8 cellular contexts compared by ENCODE assay signal in genomic region chr17:19753661-19754463, GRCh38. TPM values are rescaled to one million over a fixed set of nuclear protein-coding genes. Genes with fewer than 3 reads are reported as not detected.
DNase-seq lines count a peak whose midpoint lies in the region; ATAC-seq and TF ChIP-seq lines count a peak whose summit lies in the region.

No MANE protein-coding gene starts in this region.

- peaks cover 21% of the 10 kb centered on the region for H3K27me3 Mint-ChIP-seq in CD8-positive, alpha-beta T cell (ENCODE audit: low read depth)

- H3K9ac ChIP-seq in SU-DHL-6 (ENCODE audit: low read length) (no peak overlapping the region), subcutaneous abdominal adipose tissue (ENCODE audit: low read length in 5 of 5) (no peak overlapping the region)

- POLR2A ChIA-PET in CD8-positive, alpha-beta T cell (lab: Charles Lee) = no interaction called here

- intact Hi-C loops in left cardiac atrium (cut with DNase I) (no loop called here), vagina (cut with DNase I) (no loop called here)
- intact Hi-C loops in CD8-positive, alpha-beta T cell (cut with DNase I, micrococcal nuclease) = no loop called here

- H3K79me2 ChIP-seq in SU-DHL-6 (ENCODE audit: insufficient read depth, low read length) = no peaks in the 10 kb centered on the region

- no peak for TF ChIP-seq POLR2A in vagina (IDR thresholded peaks at IDR 0.05)

- CTCF ChIA-PET in CD8-positive, alpha-beta T cell (lab: Charles Lee) = interaction anchor here (0.7 to 2.1 kb wide), 5 partner anchors 9 to 235 kb away, joined by 3 to 16 read pairs (median 3); no protein-coding TSS in a partner anchor

- H3K4me3 ChIP-seq in SU-DHL-6 (ENCODE audit: insufficient read depth, low read length, poor library complexity, severe bottlenecking) (no peak overlapping the region), subcutaneous abdominal adipose tissue (ENCODE audit: low read depth in 1 of 5, low read length in 5 of 5) (no peak overlapping the region), vagina (no peak overlapping the region)
- H3K4me3 ChIP-seq in CD8-positive, alpha-beta T cell (ENCODE audit: low read depth, low read length) = no peak overlapping the region

- peak; percentile 30 to 46 for ATAC-seq in left cardiac atrium
- ATAC-seq in CD8-positive, alpha-beta T cell = no peak

- no peak overlapping the region for H3K4me2 ChIP-seq in SU-DHL-6 (ENCODE audit: low read depth, low read length, poor library complexity, severe bottlenecking)

- no peaks in the 10 kb centered on the region for H3K9me2 ChIP-seq in SU-DHL-6 (replicated peaks; ENCODE audit: insufficient read depth, low read length)

- no peaks in the 10 kb centered on the region for H3K9me3 Mint-ChIP-seq in CD8-positive, alpha-beta T cell

- no peaks in the 10 kb centered on the region for H3F3A ChIP-seq in SU-DHL-6 (ENCODE audit: insufficient read depth)

- no peaks in the 10 kb centered on the region for H3K4me1 Mint-ChIP-seq in CD8-positive, alpha-beta T cell (ENCODE audit: low read depth)

- no peaks in the 10 kb centered on the region for H3K36me3 ChIP-seq in SU-DHL-6 (ENCODE audit: low read length)
- no peaks in the 10 kb centered on the region for H3K36me3 ChIP-seq in subcutaneous abdominal adipose tissue (ENCODE audit: control insufficient read depth in 5 of 5, insufficient read depth in 5 of 5, low read length in 5 of 5)
- H3K36me3 ChIP-seq in vagina = no peaks in the 10 kb centered on the region
- H3K36me3 ChIP-seq in CD8-positive, alpha-beta T cell (ENCODE audit: insufficient read depth, low read length) = no peaks in the 10 kb centered on the region

- TF ChIP-seq CTCF in SU-DHL-6 (IDR thresholded peaks at IDR 0.05; ENCODE audit: insufficient read depth, low read length, poor library complexity, severe bottlenecking) (peak; percentile 18), vagina (IDR thresholded peaks at IDR 0.05) (no peak)
- no peak for TF ChIP-seq CTCF in CD8-positive, alpha-beta T cell (IDR thresholded peaks at IDR 0.05)

- H3K27me3 ChIP-seq in SU-DHL-6 (ENCODE audit: low read length) (no peaks in the 10 kb centered on the region), subcutaneous abdominal adipose tissue (ENCODE audit: control insufficient read depth in 5 of 5, insufficient read depth in 4 of 5, low read length in 5 of 5) (peaks cover 0 to under 1% (median 0%) of the 10 kb centered on the region in 5 donors), vagina (no peaks in the 10 kb centered on the region)
- H3K27me3 ChIP-seq in CD8-positive, alpha-beta T cell (ENCODE audit: insufficient read depth, low read length) = no peaks in the 10 kb centered on the region

- H3K36me3 Mint-ChIP-seq in CD8-positive, alpha-beta T cell = no peaks in the 10 kb centered on the region

- H3K27ac Mint-ChIP-seq in CD8-positive, alpha-beta T cell = no peak overlapping the region

- DNase-seq in NCI-H1417 (lab: John Stamatoyannopoulos, UW) (peak in 2 of 3 experiments; percentile 1 to 32), NCI-H1417 treated with DMSO at 0.1 percent for 48 hours (lab: John Stamatoyannopoulos, UW) (no peak), left cardiac atrium (no peak), vagina (ENCODE audit: extremely low spot score in 2 of 2) (no peak), cortex of kidney (lab: John Stamatoyannopoulos, UW) (no peak)
- DNase-seq in CD8-positive, alpha-beta T cell = no peak

- H4K20me1 ChIP-seq in SU-DHL-6 (ENCODE audit: low read depth, low read length) = no peaks in the 10 kb centered on the region

- H2AFZ ChIP-seq in SU-DHL-6 (ENCODE audit: low read depth, low read length, severe bottlenecking) = no peak overlapping the region

- H3K4me1 ChIP-seq in subcutaneous abdominal adipose tissue (ENCODE audit: control insufficient read depth in 5 of 5, insufficient read depth in 5 of 5, low read length in 5 of 5) = peaks cover 1 to 19% (median 14%) of the 10 kb centered on the region in 5 donors
- H3K4me1 ChIP-seq in vagina = peaks cover 30% of the 10 kb centered on the region
- H3K4me1 ChIP-seq in CD8-positive, alpha-beta T cell (ENCODE audit: insufficient read depth, low read length) = no peaks in the 10 kb centered on the region

- H3K27ac ChIP-seq in SU-DHL-6 (ENCODE audit: low read depth, low read length) (no peak overlapping the region), subcutaneous abdominal adipose tissue (ENCODE audit: low read depth, low read length) (peak overlapping the region; percentile 80), vagina (no peak overlapping the region)
- H3K27ac ChIP-seq in CD8-positive, alpha-beta T cell (ENCODE audit: low read depth, low read length) = no peak overlapping the region

- H3K9me3 ChIP-seq in SU-DHL-6 (ENCODE audit: insufficient read depth, low read length) (no peaks in the 10 kb centered on the region), subcutaneous abdominal adipose tissue (ENCODE audit: control insufficient read depth in 5 of 5, low read length in 5 of 5) (no peaks in the 10 kb centered on the region), vagina (no peaks in the 10 kb centered on the region)
- no peaks in the 10 kb centered on the region for H3K9me3 ChIP-seq in CD8-positive, alpha-beta T cell (ENCODE audit: low read length)

- H3K4me3 Mint-ChIP-seq in CD8-positive, alpha-beta T cell = no peak overlapping the region

RNA-seq across cellular contexts. Expression of gene ALDH3A1, which starts 5.8 kb away (rescaled TPM):
- total RNA-seq in left cardiac atrium (under 1 TPM; 0.21 to 0.32 TPM), vagina (14.2 TPM)
- not detected for total RNA-seq in CD8-positive, alpha-beta T cell

RNA-seq across cellular contexts. Expression of gene SLC47A2, which starts 37.5 kb away (rescaled TPM):
- total RNA-seq in left cardiac atrium (not detected), vagina (0.74 TPM)
- total RNA-seq in CD8-positive, alpha-beta T cell = not detected

Comparison
In these comparisons a context has a peak if more than half of its experiments do, and no peak if none do; other contexts are left out.
1. DNase-seq: peak in NCI-H1417 (2 of 3); none in NCI-H1417 treated with DMSO at 0.1 percent for 48 hours (single experiment), left cardiac atrium (single experiment), vagina (0 of 2), cortex of kidney (single experiment) and CD8-positive, alpha-beta T cell (0 of 7).
2. RNA of gene ALDH3A1, which starts 5.8 kb away (total RNA-seq): 14.2 TPM in vagina (single experiment); 0.21 to 0.32 TPM in left cardiac atrium and not detected in CD8-positive, alpha-beta T cell; every median in the first group is over 10 times any median in the second.